Comparison of ENCODE assay signal across 36 cellular contexts in genomic region chr16:10045947-10046346, GRCh38.
"Had no signal": no experiment of that assay in that cellular context is flagged by ENCODE, and none has a peak within 500 bp of the region (broad histone marks: within the 10 kb centered on the region; RNA-seq: fewer than 3 reads in every experiment).

No MANE protein-coding gene starts in this region.

- H3K9me3 Mint-ChIP-seq: activated CD4-positive, alpha-beta T cell treated with anti-CD3 and anti-CD28 coated beads, Interleukin-2, amount 10 ng/mL, durations not matched to agents 24 days and 14 days; activated CD8-positive, alpha-beta T cell treated with anti-CD3 and anti-CD28 coated beads for 36 hours; activated naive CD4-positive, alpha-beta T cell treated with anti-CD3 and anti-CD28 coated beads for 36 hours; activated naive CD8-positive, alpha-beta T cell treated with anti-CD3 and anti-CD28 coated beads for 36 hours; activated T-cell treated with anti-CD3 and anti-CD28 coated beads, Interleukin-2, amount 50 U/mL, for 4 hours; T-helper 1 cell treated with Interleukin-12 subunit alpha and Interleukin-12 subunit beta and Interleukin-4 antibody, amounts not matched to agents 30 μg/mL and 1 μg/mL, for 36 hours; T-helper 2 cell treated with Interferon-gamma antibody and Interleukin-4, amounts not matched to agents 5 μg/mL and 100 μg/mL, for 36 hours had no signal

- DNase-seq: activated B cell treated with CpG ODN at 0.5 μM for 24 hours; activated CD4-positive, alpha-beta memory T cell treated with anti-CD3 and anti-CD28 coated beads for 36 hours; activated CD4-positive, alpha-beta T cell treated with anti-CD3 and anti-CD28 coated beads for 4 hours; activated CD4-positive, alpha-beta T cell treated with anti-CD3 and anti-CD28 coated beads, Interleukin-2, amount 10 ng/mL, durations not matched to agents 24 days and 14 days; activated CD4-positive, alpha-beta T cell treated with anti-CD3 and anti-CD28 coated beads, Interleukin-2, amount 50 U/mL, for 1 hour; activated CD4-positive, alpha-beta T cell treated with anti-CD3 and anti-CD28 coated beads, Interleukin-2, amount 50 U/mL, for 4 hours; activated CD4-positive, CD25-positive, alpha-beta regulatory T cell treated with anti-CD3 and anti-CD28 coated beads, Interleukin-2, amount 50 U/mL, for 72 hours; activated CD8-positive, alpha-beta memory T cell treated with anti-CD3 and anti-CD28 coated beads, Interleukin-2, amount 50 U/mL, for 4 hours; activated CD8-positive, alpha-beta T cell treated with anti-CD3 and anti-CD28 coated beads for 36 hours; activated effector memory CD4-positive, alpha-beta T cell treated with anti-CD3 and anti-CD28 coated beads, Interleukin-2, amount 50 U/mL, for 16 hours; activated gamma-delta T cell treated with Interleukin-2 at 50 U/mL for 16 hours; activated naive CD4-positive, alpha-beta T cell; activated naive CD4-positive, alpha-beta T cell treated with anti-CD3 and anti-CD28 coated beads for 36 hours; activated naive CD4-positive, alpha-beta T cell treated with anti-CD3 and anti-CD28 coated beads, Interleukin-2, amount 50 U/mL, for 16 hours; activated naive CD8-positive, alpha-beta T cell treated with anti-CD3 and anti-CD28 coated beads for 36 hours; activated T-cell treated with anti-CD3 and anti-CD28 coated beads for 4 hours; activated T-cell treated with anti-CD3 and anti-CD28 coated beads, Interleukin-2, amount 50 U/mL, for 1 hour; activated T-cell treated with anti-CD3 and anti-CD28 coated beads, Interleukin-2, amount 50 U/mL, for 4 hours; activated T-cell treated with anti-CD3 and anti-CD28 coated beads, Interleukin-2, amount 50 U/mL, for 72 hours; amniotic stem cell; aorta; body of pancreas; brain microvascular endothelial cell; central memory CD4-positive, alpha-beta T cell; T-helper 2 cell; T-helper 9 cell had no signal

- H3K27me3 Mint-ChIP-seq: activated CD4-positive, alpha-beta memory T cell treated with anti-CD3 and anti-CD28 coated beads for 36 hours; activated CD4-positive, alpha-beta T cell treated with anti-CD3 and anti-CD28 coated beads, Interleukin-2, amount 10 ng/mL, durations not matched to agents 24 days and 14 days had no signal

- FAIRE-seq: astrocyte, TTC549 had no signal

- H3K4me3 Mint-ChIP-seq: activated B cell treated with CpG ODN at 0.5 μM for 24 hours; activated CD4-positive, alpha-beta memory T cell treated with anti-CD3 and anti-CD28 coated beads for 36 hours; activated CD4-positive, alpha-beta T cell treated with anti-CD3 and anti-CD28 coated beads, Interleukin-2, amount 10 ng/mL, durations not matched to agents 24 days and 14 days; activated CD8-positive, alpha-beta T cell treated with anti-CD3 and anti-CD28 coated beads for 36 hours; activated naive CD4-positive, alpha-beta T cell treated with anti-CD3 and anti-CD28 coated beads for 36 hours; activated naive CD8-positive, alpha-beta T cell treated with anti-CD3 and anti-CD28 coated beads for 36 hours; activated T-cell treated with anti-CD3 and anti-CD28 coated beads, Interleukin-2, amount 50 U/mL, for 4 hours; activated T-cell treated with anti-CD3 and anti-CD28 coated beads, Interleukin-2, amount 50 U/mL, for 72 hours; activated T-helper 1 cell treated with anti-CD3 and anti-CD28 coated beads, Interleukin-12 subunit alpha, Interleukin-12 subunit beta, Interleukin-2, Interleukin-4 antibody, amounts not matched to agents 30 ng/mL and 10 ng/mL and 1 ng/mL, durations not matched to agents 14 hours and 24 hours and 36 hours; activated T-helper 17 cell treated with anti-CD3 and anti-CD28 coated beads, Interleukin-2, amount 50 U/mL, for 72 hours; T-helper 1 cell treated with Interleukin-12 subunit alpha and Interleukin-12 subunit beta and Interleukin-4 antibody, amounts not matched to agents 30 μg/mL and 1 μg/mL, for 36 hours; T-helper 2 cell treated with Interferon-gamma antibody and Interleukin-4, amounts not matched to agents 5 μg/mL and 100 μg/mL, for 36 hours had no signal

- H3K4me1 ChIP-seq: adrenal gland, breast epithelium had no signal

- H3K27ac Mint-ChIP-seq: activated B cell treated with CpG ODN at 0.5 μM for 24 hours; activated CD4-positive, alpha-beta memory T cell treated with anti-CD3 and anti-CD28 coated beads for 36 hours; activated CD4-positive, alpha-beta T cell treated with anti-CD3 and anti-CD28 coated beads, Interleukin-2, amount 10 ng/mL, durations not matched to agents 24 days and 14 days; activated CD8-positive, alpha-beta T cell treated with anti-CD3 and anti-CD28 coated beads for 36 hours; activated naive CD4-positive, alpha-beta T cell treated with anti-CD3 and anti-CD28 coated beads for 36 hours; activated naive CD4-positive, alpha-beta T cell treated with anti-CD3 and anti-CD28 coated beads, Interleukin-2, amount 50 U/mL, for 72 hours; activated naive CD8-positive, alpha-beta T cell treated with anti-CD3 and anti-CD28 coated beads for 36 hours; activated T-cell treated with anti-CD3 and anti-CD28 coated beads, Interleukin-2, amount 50 U/mL, for 72 hours; activated T-helper 1 cell treated with anti-CD3 and anti-CD28 coated beads, Interleukin-12 subunit alpha, Interleukin-12 subunit beta, Interleukin-2, Interleukin-4 antibody, amounts not matched to agents 30 ng/mL and 10 ng/mL and 1 ng/mL, durations not matched to agents 14 hours and 24 hours and 36 hours; activated T-helper 17 cell treated with anti-CD3 and anti-CD28 coated beads, Interleukin-2, amount 50 U/mL, for 72 hours; T-helper 1 cell treated with Interleukin-12 subunit alpha and Interleukin-12 subunit beta and Interleukin-4 antibody, amounts not matched to agents 30 μg/mL and 1 μg/mL, for 36 hours; T-helper 2 cell treated with Interferon-gamma antibody and Interleukin-4, amounts not matched to agents 5 μg/mL and 100 μg/mL, for 36 hours had no signal

- H3K27me3 ChIP-seq: adrenal gland, body of pancreas, brain microvascular endothelial cell had no signal

- ATAC-seq: activated CD8-positive, alpha-beta T cell treated with anti-CD3 and anti-CD28 coated beads for 36 hours; activated naive CD4-positive, alpha-beta T cell treated with anti-CD3 and anti-CD28 coated beads, Interleukin-2, amount 50 U/mL, for 72 hours; activated T-cell treated with anti-CD3 and anti-CD28 coated beads, Interleukin-2, amount 50 U/mL, for 4 hours; activated T-cell treated with anti-CD3 and anti-CD28 coated beads, Interleukin-2, amount 50 U/mL, for 72 hours; activated T-helper 17 cell treated with anti-CD3 and anti-CD28 coated beads, Interleukin-2, amount 50 U/mL, for 72 hours; body of pancreas had no signal

- H3K27ac ChIP-seq: adrenal gland, body of pancreas, brain microvascular endothelial cell, breast epithelium, VCaP had no signal

- H3K4me3 ChIP-seq: adrenal gland, body of pancreas, breast epithelium had no signal

- H3K36me3 Mint-ChIP-seq: activated CD4-positive, alpha-beta memory T cell treated with anti-CD3 and anti-CD28 coated beads for 36 hours; activated naive CD4-positive, alpha-beta T cell treated with anti-CD3 and anti-CD28 coated beads, Interleukin-2, amount 50 U/mL, for 72 hours; activated naive CD8-positive, alpha-beta T cell treated with anti-CD3 and anti-CD28 coated beads for 36 hours had no signal

- H3K9me3 ChIP-seq: adrenal gland, body of pancreas, breast epithelium had no signal

- H3K4me1 Mint-ChIP-seq: activated B cell treated with CpG ODN at 0.5 μM for 24 hours; activated CD4-positive, alpha-beta T cell treated with anti-CD3 and anti-CD28 coated beads, Interleukin-2, amount 10 ng/mL, durations not matched to agents 24 days and 14 days; activated naive CD8-positive, alpha-beta T cell treated with anti-CD3 and anti-CD28 coated beads for 36 hours; activated T-helper 17 cell treated with anti-CD3 and anti-CD28 coated beads, Interleukin-2, amount 50 U/mL, for 72 hours had no signal

- H3K36me3 ChIP-seq: adrenal gland, brain microvascular endothelial cell, breast epithelium had no signal
